28 cellular contexts compared by ENCODE assay signal in genomic region chr12:131941116-131941986, GRCh38. TPM values are rescaled to one million over a fixed set of nuclear protein-coding genes. Genes with fewer than 3 reads are reported as not detected.
DNase-seq lines count a peak whose midpoint lies in the region; ATAC-seq and TF ChIP-seq lines count a peak whose summit lies in the region.
"Had no signal": no experiment of that assay in that cellular context is flagged by ENCODE, and none has a peak within 500 bp of the region (broad histone marks: within the 10 kb centered on the region; RNA-seq: fewer than 3 reads in every experiment).

No MANE protein-coding gene starts in this region.

- peaks cover 11% of the 10 kb centered on the region for H3K36me3 ChIP-seq in mammary epithelial cell (ENCODE audit: insufficient read depth, low read length)

- H3K27me3 ChIP-seq in mammary epithelial cell (ENCODE audit: insufficient read depth, low read length): no peaks in the 10 kb centered on the region
- H3K27me3 ChIP-seq: brain microvascular endothelial cell had no signal

- H3K9me3 ChIP-seq in mammary epithelial cell (replicated peaks; ENCODE audit: insufficient read depth, low read length): no peaks in the 10 kb centered on the region

- H3K27ac Mint-ChIP-seq in stimulated activated effector memory CD8-positive, alpha-beta T cell treated with anti-CD3 and anti-CD28 coated beads, Interleukin-12 subunit alpha, Interleukin-12 subunit beta, amount 100 ng/mL, for 72 hours: peak overlapping the region; percentile 61
- H3K27ac Mint-ChIP-seq: activated CD8-positive, alpha-beta T cell treated with anti-CD3 and anti-CD28 coated beads, Interleukin-2, amount 10 ng/mL, durations not matched to agents 7 days and 5 days; effector memory CD8-positive, alpha-beta T cell; T-helper 17 cell; type B pancreatic cell had no signal

- no peak for ATAC-seq in stimulated activated effector memory CD8-positive, alpha-beta T cell treated with anti-CD3 and anti-CD28 coated beads, Interleukin-12 subunit alpha, Interleukin-12 subunit beta, amount 100 ng/mL, for 72 hours
- ATAC-seq in GM18909 (IDR thresholded peaks at IDR 0.05; ENCODE audit: poor library complexity, unreplicated experiment) (no peak), left lobe of liver (no peak)
- ATAC-seq: activated CD8-positive, alpha-beta T cell treated with anti-CD3 and anti-CD28 coated beads, Interleukin-2, amount 10 ng/mL, durations not matched to agents 7 days and 5 days; effector memory CD8-positive, alpha-beta T cell; esophagus mucosa; SK-N-SH treated with all-trans-retinoic acid at 6 μM for 48 hours; T-helper 17 cell had no signal

- intact Hi-C loops in mammary epithelial cell (cut with micrococcal nuclease): no loop called here
- intact Hi-C loops in lower leg skin (cut with DNase I; ENCODE audit: low total_unique reads): no loop called here

- no peak overlapping the region for H3K4me3 Mint-ChIP-seq in stimulated activated effector memory CD8-positive, alpha-beta T cell treated with anti-CD3 and anti-CD28 coated beads, Interleukin-12 subunit alpha, Interleukin-12 subunit beta, amount 100 ng/mL, for 72 hours
- H3K4me3 Mint-ChIP-seq: activated CD8-positive, alpha-beta T cell treated with anti-CD3 and anti-CD28 coated beads, Interleukin-2, amount 10 ng/mL, durations not matched to agents 7 days and 5 days; CD14-positive monocyte; effector memory CD8-positive, alpha-beta T cell; T-helper 17 cell; type B pancreatic cell had no signal

- peak; percentile 10 for DNase-seq in activated T-cell treated with anti-CD3 and anti-CD28 coated beads, Interleukin-2, amount 50 U/mL, for 1 hour
- no peak for DNase-seq in activated T-cell treated with anti-CD3 and anti-CD28 coated beads, Interleukin-2, amount 50 U/mL, for 48 hours
- DNase-seq in mammary epithelial cell: no peak
- DNase-seq in lower leg skin (ENCODE audit: low spot score in 2 of 2): peak; percentile 11 to 80
- no peak for DNase-seq in stimulated activated effector memory CD8-positive, alpha-beta T cell treated with anti-CD3 and anti-CD28 coated beads, Interleukin-12 subunit alpha, Interleukin-12 subunit beta, amount 100 ng/mL, for 72 hours (ENCODE audit: low spot score in 2 of 2)
- DNase-seq in amygdala (lab: John Stamatoyannopoulos, UW): no peak
- DNase-seq in left lobe of liver (ENCODE audit: low spot score): no peak
- DNase-seq: activated CD8-positive, alpha-beta T cell treated with anti-CD3 and anti-CD28 coated beads, Interleukin-2, amount 10 ng/mL, durations not matched to agents 7 days and 5 days; activated gamma-delta T cell treated with Interleukin-2 at 50 U/mL for 16 hours; brain microvascular endothelial cell; cortex of kidney; effector memory CD8-positive, alpha-beta T cell; foreskin fibroblast; Karpas-422; kidney glomerular epithelial cell; NCI-H1436 treated with DMSO at 0.1 percent for 48 hours; NCI-H2107; NCI-H82; nucleus accumbens; stimulated activated CD4-positive, alpha-beta T cell treated with anti-CD3 and anti-CD28 coated beads, Interleukin-2, amount 100 ng/mL, for 24 hours; T-helper 17 cell had no signal

- H3K27ac ChIP-seq in mammary epithelial cell (ENCODE audit: insufficient read depth, low read depth, low read length): no peak overlapping the region
- H3K27ac ChIP-seq: 22Rv1, brain microvascular endothelial cell had no signal

- TF ChIP-seq CTCF in mammary epithelial cell (conservative IDR thresholded peaks at IDR 0.05 in 1 of 2, IDR thresholded peaks at IDR 0.05 in 1 of 2; ENCODE audit: extremely low read depth in 1 of 2, insufficient read depth in 1 of 2, low read depth in 1 of 2, low read length in 2 of 2): no peak
- no peak for TF ChIP-seq CTCF in lower leg skin (IDR thresholded peaks at IDR 0.05)

- no peak overlapping the region for H2AFZ ChIP-seq in mammary epithelial cell (ENCODE audit: low read depth, low read length)

- H4K20me1 ChIP-seq in mammary epithelial cell (ENCODE audit: insufficient read depth, low read length): no peaks in the 10 kb centered on the region

- dilution Hi-C loops in mammary epithelial cell (cut with HindIII; ENCODE audit: low sequenced_read_pairs): no loop called here

- BruUV-seq in mammary epithelial cell (replicated peaks; lab: Mats Ljungman, UMichigan): TSS peak; percentile 21

- H3K4me1 ChIP-seq in mammary epithelial cell (ENCODE audit: insufficient read depth, low read length): no peaks in the 10 kb centered on the region

- H3K79me2 ChIP-seq in mammary epithelial cell (ENCODE audit: insufficient read depth, low read length): peaks cover 7% of the 10 kb centered on the region

- no peak overlapping the region for H3K4me2 ChIP-seq in mammary epithelial cell (ENCODE audit: insufficient read depth, low read depth, low read length)
- H3K4me2 ChIP-seq: smooth muscle cell had no signal

- peaks cover 90% of the 10 kb centered on the region for H3K36me3 Mint-ChIP-seq in stimulated activated effector memory CD8-positive, alpha-beta T cell treated with anti-CD3 and anti-CD28 coated beads, Interleukin-12 subunit alpha, Interleukin-12 subunit beta, amount 100 ng/mL, for 72 hours

- no peak overlapping the region for H3K4me3 ChIP-seq in mammary epithelial cell (replicated peaks in 1 of 3; ENCODE audit: insufficient read depth in 1 of 3, low read depth in 2 of 3, low read length in 3 of 3)
- H3K4me3 ChIP-seq in lower leg skin (ENCODE audit: low read depth, poor library complexity, severe bottlenecking): no peak overlapping the region
- H3K4me3 ChIP-seq: smooth muscle cell had no signal

- in situ Hi-C loops in mammary epithelial cell (cut with MboI; ENCODE audit: low sequenced_read_pairs in 2 of 2): no loop called here

- no peak overlapping the region for H3K9ac ChIP-seq in mammary epithelial cell (ENCODE audit: insufficient read depth, low read length)

- CTCF ChIA-PET in mammary epithelial cell (lab: Charles Lee; ENCODE audit: low non-redundant PET): no interaction called here

- H3K4me1 Mint-ChIP-seq in stimulated activated effector memory CD8-positive, alpha-beta T cell treated with anti-CD3 and anti-CD28 coated beads, Interleukin-12 subunit alpha, Interleukin-12 subunit beta, amount 100 ng/mL, for 72 hours: no peaks in the 10 kb centered on the region
- H3K4me1 Mint-ChIP-seq: CD14-positive monocyte had no signal

- no peak for TF ChIP-seq POLR2A in lower leg skin (IDR thresholded peaks at IDR 0.05)

- WGBS in mammary epithelial cell (ENCODE audit: low coverage, missing lambda C conversion rate): 99% methylated on average over 34 of the region's 46 CpGs
- 94 to 96% methylated on average over 43 to 46 of the region's 46 CpGs for WGBS in lower leg skin, 2 donors

- H3K9me3 Mint-ChIP-seq in stimulated activated effector memory CD8-positive, alpha-beta T cell treated with anti-CD3 and anti-CD28 coated beads, Interleukin-12 subunit alpha, Interleukin-12 subunit beta, amount 100 ng/mL, for 72 hours: no peaks in the 10 kb centered on the region
- H3K9me3 Mint-ChIP-seq: effector memory CD8-positive, alpha-beta T cell; type B pancreatic cell had no signal

RNA-seq across cellular contexts. Expression of gene EP400, which starts 8.4 kb away (rescaled TPM):
- total RNA-seq in mammary epithelial cell (10 to 100 TPM; 15.5 to 48.0 TPM), lower leg skin (10 to 100 TPM; 22.0 to 45.8 (median 24.6) TPM), left lobe of liver (14.3 TPM)
- polyA plus RNA-seq in mammary epithelial cell: 3.6 TPM
- 30.6 TPM for polyA minus RNA-seq in mammary epithelial cell

RNA-seq across cellular contexts. Expression of gene PUS1, which starts 12.3 kb away (rescaled TPM):
- total RNA-seq in mammary epithelial cell (10 to 100 TPM in 1 of 2 donors, 1 to 10 TPM in 1; 7.3 to 51.3 TPM), lower leg skin (10 to 100 TPM in 3 of 4 donors, 1 to 10 TPM in 1; 8.3 to 36.4 (median 19.0) TPM), left lobe of liver (19.6 TPM)
- polyA plus RNA-seq in mammary epithelial cell: 33.6 TPM
- 6.4 TPM for polyA minus RNA-seq in mammary epithelial cell

RNA-seq across cellular contexts. Expression of gene ULK1, which starts 46.9 kb away (rescaled TPM):
- 10 to 100 TPM in 1 of 2 donors, 1 to 10 TPM in 1; 9.8 to 19.0 TPM for total RNA-seq in mammary epithelial cell
- polyA plus RNA-seq in mammary epithelial cell: 6.2 TPM
- polyA minus RNA-seq in mammary epithelial cell: 2.7 TPM
- 100 to 1,000 TPM in 1 of 4 donors, 10 to 100 TPM in 3; 42.8 to 117 (median 46.1) TPM for total RNA-seq in lower leg skin
- 40.3 TPM for total RNA-seq in left lobe of liver

Comparison
In these comparisons a context has a peak if more than half of its experiments do, and no peak if none do; other contexts are left out.
1. DNase-seq: peak in activated T-cell treated with anti-CD3 and anti-CD28 coated beads, Interleukin-2, amount 50 U/mL, for 1 hour (single experiment) and lower leg skin (2 of 2); none in activated T-cell treated with anti-CD3 and anti-CD28 coated beads, Interleukin-2, amount 50 U/mL, for 48 hours (0 of 2), mammary epithelial cell (single experiment), stimulated activated effector memory CD8-positive, alpha-beta T cell treated with anti-CD3 and anti-CD28 coated beads, Interleukin-12 subunit alpha, Interleukin-12 subunit beta, amount 100 ng/mL, for 72 hours (0 of 2), amygdala (0 of 56) and left lobe of liver (single experiment).